Comparison of ENCODE assay signal across 1 cellular context in genomic region chr14:58245562-58245961, GRCh38.
TF ChIP-seq lines count a peak whose summit lies in the region.

No MANE protein-coding gene starts in this region.

TF ChIP-seq in H1, 55 proteins besides CTCF, POLR2A, EP300 and RAD21:
- TF ChIP-seq GTF2F1 (IDR thresholded peaks at IDR 0.05; ENCODE audit: borderline replicate concordance, low read depth, low read length) (no peak), POLR2AphosphoS5 (IDR thresholded peaks at IDR 0.05; ENCODE audit: low read depth, low read length) (no peak), TAF1 (IDR thresholded peaks at IDR 0.05; ENCODE audit: low read depth, low read length) (no peak), EGR1 (IDR thresholded peaks at IDR 0.05; ENCODE audit: borderline replicate concordance, low read depth, low read length) (no peak), CHD2 (IDR thresholded peaks at IDR 0.05; ENCODE audit: low read length) (no peak)
